8 cellular contexts compared by ENCODE assay signal in genomic region chr1:61935516-61935915, GRCh38.
"Had no signal": no experiment of that assay in that cellular context is flagged by ENCODE, and none has a peak within 500 bp of the region (broad histone marks: within the 10 kb centered on the region; RNA-seq: fewer than 3 reads in every experiment).

No MANE protein-coding gene starts in this region.

- H3K9me3 Mint-ChIP-seq: GM23338, H9 had no signal

- H3K4me1 Mint-ChIP-seq: H9 had no signal

- H3K4me3 Mint-ChIP-seq: GM23338, H9, HFFc6 had no signal

- ATAC-seq: GM23338, K562 had no signal

- H3K27ac ChIP-seq: HL-60 had no signal

- H3K4me3 ChIP-seq: GM23338, K562 had no signal

- H3K27ac Mint-ChIP-seq: GM23338, HFFc6 had no signal

- H3K4me2 ChIP-seq: GM23338 had no signal

- DNase-seq: H9, HCEC 1CT, HFFc6, IMR-90, KG1 had no signal

- H2AFZ ChIP-seq: GM23338 had no signal
